Comparison of ENCODE assay signal across 28 cellular contexts in genomic region chr1:89166705-89167104, GRCh38. TPM values are rescaled to one million over a fixed set of nuclear protein-coding genes. Genes with fewer than 3 reads are reported as not detected.
DNase-seq lines count a peak whose midpoint lies in the region; ATAC-seq and TF ChIP-seq lines count a peak whose summit lies in the region.
"Had no signal": no experiment of that assay in that cellular context is flagged by ENCODE, and none has a peak within 500 bp of the region (broad histone marks: within the 10 kb centered on the region; RNA-seq: fewer than 3 reads in every experiment).

No MANE protein-coding gene starts in this region.

- no peaks in the 10 kb centered on the region for H3K4me1 ChIP-seq in GM23248 (ENCODE audit: insufficient read depth)
- H3K4me1 ChIP-seq in adipocyte (ENCODE audit: control insufficient read depth, insufficient read depth, low read length), result peaks cover 7% of the 10 kb centered on the region
- H3K4me1 ChIP-seq: Peyer's patch had no signal

- H3K9ac ChIP-seq in GM23248 (no peak overlapping the region), adipocyte (ENCODE audit: low read length) (no peak overlapping the region)
- H3K9ac ChIP-seq: BLaER1 treated with 17β-estradiol and CSF1 and Interleukin-3, amounts not matched to agents 10 nM and 100 nM; SK-N-SH had no signal

- no peak for ATAC-seq in GM18519 (IDR thresholded peaks at IDR 0.05; ENCODE audit: low FRiP score, unreplicated experiment)

- no peaks in the 10 kb centered on the region for H3K79me2 ChIP-seq in GM23248 (ENCODE audit: insufficient read depth)

- DNase-seq in AG10803 (ENCODE audit: low read depth) (peak; percentile 12), GM23248 (peak; percentile 4), adipocyte (ENCODE audit: low read depth) (peak; percentile 39), iris pigment epithelial cell (ENCODE audit: low read depth) (peak; percentile 9), inferior parietal cortex (ENCODE audit: extremely low spot score) (no peak), DMS114 treated with DMSO at 0.1 percent for 48 hours (lab: John Stamatoyannopoulos, UW; ENCODE audit: unreplicated experiment) (no peak)
- no peak for DNase-seq in stimulated activated CD4-positive, alpha-beta T cell treated with anti-CD3 and anti-CD28 coated beads, Interleukin-4, amount 100 ng/mL, for 1 hour
- DNase-seq: AML-193; CD4-positive, alpha-beta T cell; COR-L47; GOT3; HCEC 1CT; IMR-90; KG1; NCI-H1048; NCI-H1417; NCI-H1694; NCI-H2029 treated with DMSO at 0.1 percent for 48 hours; NCI-H446 treated with DMSO at 0.1 percent for 48 hours; NCI-H526; Peyer's patch; SIG-M5; SK-N-SH; SW 1271 had no signal

- no peaks in the 10 kb centered on the region for H3F3A ChIP-seq in GM23248 (ENCODE audit: insufficient read depth)

- H2AFZ ChIP-seq in GM23248, result no peak overlapping the region

- H3K27ac ChIP-seq in GM23248, result no peak overlapping the region
- H3K27ac ChIP-seq: BLaER1 treated with 17β-estradiol and CSF1 and Interleukin-3, amounts not matched to agents 10 nM and 100 nM; Peyer's patch had no signal

- in situ Hi-C loops in GM23248 (cut with MboI), result no loop called here

- H3K4me2 ChIP-seq in GM23248 (ENCODE audit: unreplicated experiment), result no peak overlapping the region
- H3K4me2 ChIP-seq: BLaER1 treated with 17β-estradiol and CSF1 and Interleukin-3, amounts not matched to agents 10 nM and 100 nM; SK-N-SH had no signal

- no peaks in the 10 kb centered on the region for H3K9me3 ChIP-seq in GM23248 (ENCODE audit: low read depth)
- H3K9me3 ChIP-seq in adipocyte (ENCODE audit: control insufficient read depth, low read length), result no peaks in the 10 kb centered on the region
- H3K9me3 ChIP-seq: Peyer's patch, SK-N-SH had no signal

- TF ChIP-seq CTCF in AG10803 (conservative IDR thresholded peaks at IDR 0.05; ENCODE audit: low read length), result no peak

- H3K4me3 ChIP-seq in AG10803 (ENCODE audit: low read length) (no peak overlapping the region), GM23248 (no peak overlapping the region), adipocyte (ENCODE audit: low read length) (no peak overlapping the region)
- H3K4me3 ChIP-seq: BLaER1 treated with 17β-estradiol and CSF1 and Interleukin-3, amounts not matched to agents 10 nM and 100 nM; Peyer's patch had no signal

- whole genome bisulfite sequencing in GM23248 (ENCODE audit: low coverage in 1 of 2, low lambda C conversion rate in 2 of 2, missing lambda C conversion rate in 2 of 2), 2 experiments, result 32 to 44% methylated on average over 1 of the region's 1 CpG

- no peaks in the 10 kb centered on the region for H3K9me2 ChIP-seq in GM23248 (ENCODE audit: insufficient read depth)
- H3K9me2 ChIP-seq: SK-N-SH had no signal

- H4K20me1 ChIP-seq in GM23248 (ENCODE audit: insufficient read depth), result no peaks in the 10 kb centered on the region
- H4K20me1 ChIP-seq: BLaER1 treated with 17β-estradiol and CSF1 and Interleukin-3, amounts not matched to agents 10 nM and 100 nM had no signal

- no peaks in the 10 kb centered on the region for H3K27me3 ChIP-seq in GM23248 (replicated peaks; ENCODE audit: insufficient read depth)
- H3K27me3 ChIP-seq in adipocyte (replicated peaks; ENCODE audit: control insufficient read depth, insufficient read depth, low read length), result no peaks in the 10 kb centered on the region
- H3K27me3 ChIP-seq: BLaER1 treated with 17β-estradiol and CSF1 and Interleukin-3, amounts not matched to agents 10 nM and 100 nM; Peyer's patch had no signal

- H3K36me3 ChIP-seq in GM23248 (ENCODE audit: low read depth) (no peaks in the 10 kb centered on the region), adipocyte (ENCODE audit: control insufficient read depth, insufficient read depth, low read length, severe bottlenecking) (no peaks in the 10 kb centered on the region)
- H3K36me3 ChIP-seq: BLaER1 treated with 17β-estradiol and CSF1 and Interleukin-3, amounts not matched to agents 10 nM and 100 nM; Peyer's patch had no signal

RNA-seq across cellular contexts. Expression of gene GBP7, which starts 9.1 kb away (rescaled TPM):
- not detected in 2 replicates for total RNA-seq in GM23248 (2014; rRNA removed; shearing (Covaris generic))
- not detected in 2 replicates for polyA plus RNA-seq in GM23248 (2016; fragmentation: Nextera tagmentation; extraction: Ambion mirVana)
- total RNA-seq: A172; CD4-positive, alpha-beta T cell; IMR-90; OCI-LY7; Peyer's patch had no signal
- polyA plus RNA-seq: IMR-90, SK-N-SH had no signal

RNA-seq across cellular contexts. Expression of gene GBP4, which starts 32.0 kb away (rescaled TPM):
- not detected in 2 replicates for total RNA-seq in GM23248 (2014; rRNA removed; shearing (Covaris generic))
- polyA plus RNA-seq in GM23248 (2016; fragmentation: Nextera tagmentation; extraction: Ambion mirVana), result 0.03 TPM in 1 of 2 replicates, not detected in the other
- total RNA-seq: IMR-90, OCI-LY7 had no signal
- polyA plus RNA-seq: IMR-90 had no signal

RNA-seq across cellular contexts. Expression of gene GBP2, which starts 40.8 kb away (rescaled TPM):
- 5.4 and 9.3 TPM in 2 replicates for total RNA-seq in GM23248 (2014; rRNA removed; shearing (Covaris generic))
- polyA plus RNA-seq in GM23248 (2016; fragmentation: Nextera tagmentation; extraction: Ambion mirVana), result 3.3 and 4.8 TPM in 2 replicates
- total RNA-seq: OCI-LY7 had no signal

Comparison
In these comparisons a context has a peak if more than half of its experiments do, and no peak if none do; other contexts are left out.
1. DNase-seq: peak in AG10803 (single experiment), GM23248 (single experiment), adipocyte (single experiment) and iris pigment epithelial cell (single experiment); none in inferior parietal cortex (single experiment), stimulated activated CD4-positive, alpha-beta T cell treated with anti-CD3 and anti-CD28 coated beads, Interleukin-4, amount 100 ng/mL, for 1 hour (single experiment) and DMS114 treated with DMSO at 0.1 percent for 48 hours (single experiment).